10 cellular contexts compared by ENCODE assay signal in genomic region chr2:109130726-109130995, GRCh38. TPM values are rescaled to one million over a fixed set of nuclear protein-coding genes. Genes with fewer than 3 reads are reported as not detected.
DNase-seq lines count a peak whose midpoint lies in the region; ATAC-seq and TF ChIP-seq lines count a peak whose summit lies in the region.
"Had no signal": no experiment of that assay in that cellular context is flagged by ENCODE, and none has a peak within 500 bp of the region (broad histone marks: within the 10 kb centered on the region; RNA-seq: fewer than 3 reads in every experiment).

No MANE protein-coding gene starts in this region.

- no peaks in the 10 kb centered on the region for H3K36me3 ChIP-seq in aorta (ENCODE audit: control insufficient read depth in 1 of 2, insufficient read depth in 2 of 2, low read length in 1 of 2)

- intact Hi-C loops in natural killer cell (cut with micrococcal nuclease) (no loop called here), aorta (cut with DNase I) (loop anchor here in 1 of 2 donors (5.0 kb wide), 2 partner anchors 37 to 72 kb away; no protein-coding TSS in a partner anchor)

- no peak for ATAC-seq in natural killer cell
- ATAC-seq in natural killer cell treated with Interleukin-12 subunit alpha and Interleukin-12 subunit beta and Interleukin-15 and Interleukin-18, amount 100 ng/mL, for 72 hours = no peak
- no peak for ATAC-seq in central memory CD8-positive, alpha-beta T cell (replicated peaks; ENCODE audit: extremely low read depth, poor library complexity, severe bottlenecking)
- no peak for ATAC-seq in aorta (ENCODE audit: low FRiP score)
- ATAC-seq in GM19467 (IDR thresholded peaks at IDR 0.05; ENCODE audit: unreplicated experiment) = no peak

- H3K4me1 Mint-ChIP-seq in natural killer cell (peaks cover 5 to 19% of the 10 kb centered on the region in 2 donors), nephron progenitor cell (peaks cover 40% of the 10 kb centered on the region)
- peaks cover 5 to 11% of the 10 kb centered on the region in 2 donors for H3K4me1 Mint-ChIP-seq in natural killer cell treated with Interleukin-12 subunit alpha and Interleukin-12 subunit beta and Interleukin-15 and Interleukin-18, amount 100 ng/mL, for 72 hours (ENCODE audit: low read depth in 2 of 2)
- peaks cover 6% of the 10 kb centered on the region for H3K4me1 Mint-ChIP-seq in central memory CD8-positive, alpha-beta T cell

- peak overlapping the region; percentile 89 for H3K4me3 Mint-ChIP-seq in natural killer cell
- H3K4me3 Mint-ChIP-seq in natural killer cell treated with Interleukin-12 subunit alpha and Interleukin-12 subunit beta and Interleukin-15 and Interleukin-18, amount 100 ng/mL, for 72 hours = no peak overlapping the region
- H3K4me3 Mint-ChIP-seq in central memory CD8-positive, alpha-beta T cell = peak overlapping the region; percentile 76
- peak overlapping the region; percentile 94 for H3K4me3 Mint-ChIP-seq in nephron progenitor cell

- DNase-seq in natural killer cell (no peak), nephron progenitor cell (no peak), aorta (no peak), NCI-H1417 treated with DMSO at 0.1 percent for 48 hours (lab: John Stamatoyannopoulos, UW) (no peak), ecto neural progenitor cell (ENCODE audit: low spot score) (no peak)
- no peak for DNase-seq in natural killer cell treated with Interleukin-12 subunit alpha and Interleukin-12 subunit beta and Interleukin-15 and Interleukin-18, amount 100 ng/mL, for 72 hours (ENCODE audit: low spot score)
- no peak for DNase-seq in central memory CD8-positive, alpha-beta T cell (ENCODE audit: low spot score in 2 of 2)
- DNase-seq: NCI-H524 had no signal

- H3K36me3 Mint-ChIP-seq in natural killer cell = no peaks in the 10 kb centered on the region
- no peaks in the 10 kb centered on the region for H3K36me3 Mint-ChIP-seq in natural killer cell treated with Interleukin-12 subunit alpha and Interleukin-12 subunit beta and Interleukin-15 and Interleukin-18, amount 100 ng/mL, for 72 hours
- H3K36me3 Mint-ChIP-seq in central memory CD8-positive, alpha-beta T cell (ENCODE audit: insufficient read depth) = peaks cover 7% of the 10 kb centered on the region
- H3K36me3 Mint-ChIP-seq in nephron progenitor cell (ENCODE audit: low read depth) = no peaks in the 10 kb centered on the region

- peak overlapping the region; percentile 58 to 81 for H3K4me3 ChIP-seq in aorta (ENCODE audit: low read length in 2 of 2)

- 3 to 6% methylated on average over 5 of the region's 5 CpGs for WGBS in aorta, 2 donors

- H3K27me3 Mint-ChIP-seq in natural killer cell (ENCODE audit: low read depth in 2 of 2) = peaks cover 22 to 63% of the 10 kb centered on the region in 2 donors
- H3K27me3 Mint-ChIP-seq in natural killer cell treated with Interleukin-12 subunit alpha and Interleukin-12 subunit beta and Interleukin-15 and Interleukin-18, amount 100 ng/mL, for 72 hours = peaks cover 52 to 72% of the 10 kb centered on the region in 2 donors
- peaks cover 88% of the 10 kb centered on the region for H3K27me3 Mint-ChIP-seq in central memory CD8-positive, alpha-beta T cell
- peaks cover 15% of the 10 kb centered on the region for H3K27me3 Mint-ChIP-seq in nephron progenitor cell (ENCODE audit: low read depth, poor library complexity)

- H3K9me3 Mint-ChIP-seq in natural killer cell (no peaks in the 10 kb centered on the region), nephron progenitor cell (peaks cover 5% of the 10 kb centered on the region)
- no peaks in the 10 kb centered on the region for H3K9me3 Mint-ChIP-seq in natural killer cell treated with Interleukin-12 subunit alpha and Interleukin-12 subunit beta and Interleukin-15 and Interleukin-18, amount 100 ng/mL, for 72 hours
- H3K9me3 Mint-ChIP-seq in central memory CD8-positive, alpha-beta T cell = no peaks in the 10 kb centered on the region

- peaks cover 0 to 6% of the 10 kb centered on the region in 2 donors for H3K4me1 ChIP-seq in aorta (ENCODE audit: control insufficient read depth in 1 of 2, insufficient read depth in 2 of 2, low read length in 2 of 2)

- TF ChIP-seq CTCF in natural killer cell (IDR thresholded peaks at IDR 0.05) (no peak), nephron progenitor cell (IDR thresholded peaks at IDR 0.05) (no peak)

- H3K27ac Mint-ChIP-seq in natural killer cell (no peak overlapping the region), nephron progenitor cell (no peak overlapping the region)
- no peak overlapping the region for H3K27ac Mint-ChIP-seq in natural killer cell treated with Interleukin-12 subunit alpha and Interleukin-12 subunit beta and Interleukin-15 and Interleukin-18, amount 100 ng/mL, for 72 hours
- H3K27ac Mint-ChIP-seq in central memory CD8-positive, alpha-beta T cell (ENCODE audit: low read depth) = no peak overlapping the region

- no peaks in the 10 kb centered on the region for H3K9me3 ChIP-seq in aorta (ENCODE audit: control insufficient read depth, low read length)

- no peaks in the 10 kb centered on the region for H3K27me3 ChIP-seq in aorta (ENCODE audit: control insufficient read depth in 1 of 2, insufficient read depth in 2 of 2, low read length in 1 of 2)

- H3K27ac ChIP-seq in aorta (ENCODE audit: low read depth in 1 of 2, low read length in 2 of 2) = peak overlapping the region in 1 of 2 donors; percentile 1
- H3K27ac ChIP-seq: VCaP had no signal

RNA-seq across cellular contexts. Expression of gene SH3RF3, which starts 1.7 kb away (rescaled TPM):
- under 1 TPM; 0.23 to 0.61 (median 0.34) TPM for total RNA-seq in natural killer cell
- total RNA-seq in natural killer cell treated with Interleukin-12 subunit alpha and Interleukin-12 subunit beta and Interleukin-15 and Interleukin-18, amount 100 ng/mL, for 72 hours = under 1 TPM in 1 of 2 donors, not detected in 1; 0.05 TPM
- 10 to 100 TPM; 22.8 to 24.4 TPM for total RNA-seq in aorta
- polyA plus RNA-seq in aorta = 10 to 100 TPM in 1 of 2 donors, 1 to 10 TPM in 1; 3.1 to 13.1 TPM

Comparison
In these comparisons a context has a peak if more than half of its experiments do, and no peak if none do; other contexts are left out.
1. RNA of gene SH3RF3, which starts 1.7 kb away (total RNA-seq): 22.8 to 24.4 TPM in aorta; 0.23 to 0.61 TPM in natural killer cell and 0.05 TPM in natural killer cell treated with Interleukin-12 subunit alpha and Interleukin-12 subunit beta and Interleukin-15 and Interleukin-18, amount 100 ng/mL, for 72 hours; every median in the first group is over 10 times any median in the second.